Comparison of ENCODE assay signal across 6 cellular contexts in the genomic region with DNA sequence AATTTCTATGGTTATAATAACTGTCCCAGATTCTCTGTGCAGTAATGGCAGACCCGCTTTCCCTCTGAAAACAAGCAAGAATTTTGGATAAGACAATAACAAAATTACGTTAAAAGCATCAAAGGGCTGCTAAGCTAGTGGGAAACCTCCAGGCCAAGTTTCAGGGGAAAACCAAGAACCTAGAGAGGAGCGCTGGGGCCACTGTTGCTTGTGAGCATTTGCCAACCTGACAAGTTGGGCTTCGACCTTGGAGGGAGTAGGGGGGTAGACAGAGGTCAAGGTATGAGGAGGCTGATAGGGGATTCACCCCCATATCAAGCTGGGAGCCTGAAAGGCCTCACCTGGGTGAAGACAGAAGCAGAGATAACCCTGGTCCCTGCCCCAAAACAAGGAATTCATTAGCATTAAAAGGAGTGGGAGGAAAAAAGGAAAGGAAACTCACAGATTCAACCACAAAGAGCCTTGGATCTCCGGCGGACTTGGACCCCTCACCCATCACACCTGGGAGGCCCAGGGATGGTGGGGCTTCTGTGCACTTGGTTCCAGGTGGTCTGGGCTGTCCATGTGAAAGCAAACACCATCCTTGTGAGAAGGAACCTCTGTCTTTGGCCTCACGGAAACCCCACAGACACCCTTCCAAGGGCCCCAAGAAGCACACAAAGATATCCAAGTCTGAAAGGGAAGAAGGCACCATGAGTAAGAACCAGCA.
DNase-seq lines count a peak whose midpoint lies in the region; ATAC-seq and TF ChIP-seq lines count a peak whose summit lies in the region.
"Not testable (repeated sequence)": the region's sequence is repeated elsewhere in the genome, so short reads cannot be mapped to it uniquely, and the experiment has no call there.

No MANE protein-coding gene starts in this region.

- H3K4me3 ChIP-seq in endodermal cell (ENCODE audit: low read length), result peak overlapping the region; percentile 5
- H3K4me3 ChIP-seq in spleen, result not testable (repeated sequence)

- ATAC-seq in left ventricle myocardium superior, result peak; percentile 14
- ATAC-seq in natural killer cell, result peak in 1 of 3 donors; percentile 28

- not testable (repeated sequence) for H3K36me3 Mint-ChIP-seq in activated naive CD4-positive, alpha-beta T cell treated with anti-CD3 and anti-CD28 coated beads, Interleukin-2, amount 10 ng/mL, durations not matched to agents 7 days and 5 days; endodermal cell (ENCODE audit: low read depth); natural killer cell

- H3K9ac ChIP-seq in endodermal cell (ENCODE audit: extremely low read depth, low read length, poor library complexity, severe bottlenecking), result not testable (repeated sequence)

- peaks cover 89% of the 10 kb centered on the region for H3K9me3 ChIP-seq in endodermal cell (ENCODE audit: control insufficient read depth, low read length)
- peaks cover 0 to 63% (median 36%) of the 10 kb centered on the region in 8 donors for H3K9me3 ChIP-seq in spleen

- H3K9me3 Mint-ChIP-seq in activated naive CD4-positive, alpha-beta T cell treated with anti-CD3 and anti-CD28 coated beads, Interleukin-2, amount 10 ng/mL, durations not matched to agents 7 days and 5 days; endodermal cell; natural killer cell: not testable (repeated sequence)

- not testable (repeated sequence) for H3K4me3 Mint-ChIP-seq in activated naive CD4-positive, alpha-beta T cell treated with anti-CD3 and anti-CD28 coated beads, Interleukin-2, amount 10 ng/mL, durations not matched to agents 7 days and 5 days; endodermal cell; natural killer cell

- CTCF ChIA-PET in activated naive CD4-positive, alpha-beta T cell treated with anti-CD3 and anti-CD28 coated beads, Interleukin-2, amount 10 ng/mL, durations not matched to agents 7 days and 5 days (lab: Charles Lee), result not testable (repeated sequence)

- WGBS in endodermal cell (ENCODE audit: insufficient coverage in 1 of 2, insufficient read length in 1 of 2), 2 experiments, result 70 to 72% methylated on average over 6 to 7 of the region's 7 CpGs
- WGBS in spleen, 5 donors, result 70 to 82% (median 77%) methylated on average over 7 of the region's 7 CpGs

- not testable (repeated sequence) for H3K27me3 Mint-ChIP-seq in activated naive CD4-positive, alpha-beta T cell treated with anti-CD3 and anti-CD28 coated beads, Interleukin-2, amount 10 ng/mL, durations not matched to agents 7 days and 5 days; endodermal cell (ENCODE audit: insufficient read depth); natural killer cell (ENCODE audit: low read depth in 2 of 2)

- H3K27ac ChIP-seq in endodermal cell (ENCODE audit: low read depth, low read length); spleen: not testable (repeated sequence)

- H3K36me3 ChIP-seq in endodermal cell (ENCODE audit: control insufficient read depth, insufficient read depth, low read length); spleen: not testable (repeated sequence)

- DNase-seq in RPMI8226 (peak; percentile 1), endodermal cell (peak; percentile 38), natural killer cell (peak; percentile 19), spleen (peak; percentile 72)
- DNase-seq in activated naive CD4-positive, alpha-beta T cell treated with anti-CD3 and anti-CD28 coated beads, Interleukin-2, amount 10 ng/mL, durations not matched to agents 7 days and 5 days, result peak; percentile 17
- not testable (repeated sequence) for DNase-seq in left ventricle myocardium superior

- TF ChIP-seq POLR2A in spleen (IDR thresholded peaks at IDR 0.05), result not testable (repeated sequence)

- H3K27ac Mint-ChIP-seq in activated naive CD4-positive, alpha-beta T cell treated with anti-CD3 and anti-CD28 coated beads, Interleukin-2, amount 10 ng/mL, durations not matched to agents 7 days and 5 days; endodermal cell; natural killer cell: not testable (repeated sequence)

- not testable (repeated sequence) for TF ChIP-seq CTCF in endodermal cell (conservative IDR thresholded peaks at IDR 0.05); natural killer cell (IDR thresholded peaks at IDR 0.05); spleen (IDR thresholded peaks at IDR 0.05 in 8 of 11, conservative IDR thresholded peaks at IDR 0.05 in 3 of 11)

- not testable (repeated sequence) for H3K4me1 ChIP-seq in endodermal cell (ENCODE audit: control insufficient read depth, insufficient read depth, low read length); spleen

- H3K4me1 Mint-ChIP-seq in activated naive CD4-positive, alpha-beta T cell treated with anti-CD3 and anti-CD28 coated beads, Interleukin-2, amount 10 ng/mL, durations not matched to agents 7 days and 5 days; endodermal cell; natural killer cell: not testable (repeated sequence)

- intact Hi-C loops in left ventricle myocardium superior (cut with micrococcal nuclease); spleen (cut with DNase I; ENCODE audit: low total_unique reads): not testable (repeated sequence)
- intact Hi-C loops in natural killer cell (cut with micrococcal nuclease), result loop anchor here (5.0 kb wide), 2 partner anchors 61 to 126 kb away; no protein-coding TSS in a partner anchor

- H3K27me3 ChIP-seq in endodermal cell (ENCODE audit: control insufficient read depth, insufficient read depth, low read length, poor library complexity, severe bottlenecking); spleen (replicated peaks in 1 of 7): not testable (repeated sequence)
